ENCODE assay signal across 9 cellular contexts in genomic region chr18:23502516-23503037, GRCh38. TPM values are rescaled to one million over a fixed set of nuclear protein-coding genes. Genes with fewer than 3 reads are reported as not detected.
DNase-seq lines count a peak whose midpoint lies in the region; ATAC-seq, FAIRE-seq and TF ChIP-seq lines count a peak whose summit lies in the region.
"Had no signal": no experiment of that assay in that cellular context is flagged by ENCODE, and none has a peak within 500 bp of the region (broad histone marks: within the 10 kb centered on the region; RNA-seq: fewer than 3 reads in every experiment).

No MANE protein-coding gene starts in this region.

- peaks cover 12% of the 10 kb centered on the region for H3K27me3 Mint-ChIP-seq in GM23338 (ENCODE audit: insufficient read depth, low read depth, poor library complexity)

- FAIRE-seq in RCC 7860 (lab: Jason Lieb, UNC), result no peak
- FAIRE-seq: islet of Langerhans had no signal

- H3K4me1 Mint-ChIP-seq in GM23338, result peaks cover 11% of the 10 kb centered on the region

- 0 out of 2 replicates have a peak, but pooled peaks cover 6% of the 10 kb centered on the region for H3F3A ChIP-seq in GM23338 (replicated peaks; ENCODE audit: low read depth)

- no peaks in the 10 kb centered on the region for H3K9me3 ChIP-seq in RWPE2 (ENCODE audit: severe bottlenecking)

- H3K4me1 ChIP-seq in GM23338 (ENCODE audit: insufficient read depth) (peaks cover 14% of the 10 kb centered on the region), RWPE2 (ENCODE audit: insufficient read depth, poor library complexity, severe bottlenecking) (peaks cover 10% of the 10 kb centered on the region)

- H3K4me3 ChIP-seq in GM23338, result peak overlapping the region; percentile 92
- H3K4me3 ChIP-seq in RWPE2 (ENCODE audit: severe bottlenecking), result peak overlapping the region; percentile 81
- H3K4me3 ChIP-seq in fibroblast of mammary gland (ENCODE audit: control insufficient read depth, low read depth, low read length), result peak overlapping the region; percentile 71
- H3K4me3 ChIP-seq in retinal pigment epithelial cell (ENCODE audit: low read length), result peak overlapping the region; percentile 74

- TF ChIP-seq CTCF in GM23338 (conservative IDR thresholded peaks at IDR 0.05; ENCODE audit: low read depth in 2 of 2), result no peak
- no peak for TF ChIP-seq CTCF in RWPE2 (IDR thresholded peaks at IDR 0.05; ENCODE audit: poor library complexity, severe bottlenecking)
- no peak for TF ChIP-seq CTCF in fibroblast of mammary gland (conservative IDR thresholded peaks at IDR 0.05; ENCODE audit: control insufficient read depth, insufficient read depth, low read depth, low read length)
- TF ChIP-seq CTCF in retinal pigment epithelial cell (conservative IDR thresholded peaks at IDR 0.05; ENCODE audit: low read depth, low read length), result no peak

- peaks cover 27% of the 10 kb centered on the region for H3K79me2 ChIP-seq in GM23338 (replicated peaks; ENCODE audit: insufficient read depth)

- peaks cover 26% of the 10 kb centered on the region for H3K27me3 ChIP-seq in GM23338 (ENCODE audit: insufficient read depth)
- H3K27me3 ChIP-seq in RWPE2 (ENCODE audit: insufficient read depth, poor library complexity, severe bottlenecking), result no peaks in the 10 kb centered on the region

- H3K27ac ChIP-seq in GM23338 (ENCODE audit: low read depth) (no peak overlapping the region), RWPE2 (ENCODE audit: poor library complexity, severe bottlenecking) (peak overlapping the region; percentile 39)

- peak overlapping the region; percentile 74 for H3K4me3 Mint-ChIP-seq in GM23338

- peak overlapping the region; percentile 64 for H2AFZ ChIP-seq in GM23338

- H3K9me2 ChIP-seq in GM23338 (ENCODE audit: insufficient read depth), result no peaks in the 10 kb centered on the region

- ATAC-seq in GM23338, result no peak
- no peak for ATAC-seq in RWPE2 (ENCODE audit: low read depth)
- ATAC-seq in GM19324 (IDR thresholded peaks at IDR 0.05; ENCODE audit: low FRiP score, unreplicated experiment), result no peak
- no peak for ATAC-seq in HG02610 (IDR thresholded peaks at IDR 0.05; ENCODE audit: unreplicated experiment)

- H3K4me2 ChIP-seq in GM23338, result peak overlapping the region; percentile 93

- H3K27ac Mint-ChIP-seq in GM23338, result peak overlapping the region; percentile 61; the same call in 1 of the 2 replicates

- peaks cover 20% of the 10 kb centered on the region; the same call in 1 of the 2 replicates for H4K20me1 ChIP-seq in GM23338 (replicated peaks; ENCODE audit: insufficient read depth)

- no peaks in the 10 kb centered on the region for H3K9me3 Mint-ChIP-seq in GM23338

- no peak for DNase-seq in GM23338 (ENCODE audit: low spot score)
- no peak for DNase-seq in RWPE2 (ENCODE audit: low spot score)
- no peak for DNase-seq in fibroblast of mammary gland (ENCODE audit: low read depth)
- DNase-seq in retinal pigment epithelial cell (ENCODE audit: low read depth), result no peak
- no peak for DNase-seq in stimulated activated CD4-positive, alpha-beta T cell treated with anti-CD3 and anti-CD28 coated beads, Interleukin-1b, Interleukin-23, amount 100 ng/mL, for 48 hours
- DNase-seq in RCC 7860 (ENCODE audit: low spot score), result no peak

- H3K36me3 ChIP-seq in GM23338 (ENCODE audit: insufficient read depth) (peaks cover 9% of the 10 kb centered on the region; the same call in 1 of the 2 replicates), RWPE2 (ENCODE audit: low read depth) (peaks cover 21% of the 10 kb centered on the region)

- peaks cover 4% of the 10 kb centered on the region; the same call in 1 of the 3 replicates for H3K36me3 Mint-ChIP-seq in GM23338 (ENCODE audit: low read depth)

TF ChIP-seq in GM23338, 12 proteins besides CTCF, POLR2A, EP300 and RAD21 (continues in another document):
- no peak for TF ChIP-seq ZNF462 (CRISPR knock-in tag; IDR thresholded peaks at IDR 0.05)
- no peak for TF ChIP-seq EZH2phosphoT487 (IDR thresholded peaks at IDR 0.05; ENCODE audit: unreplicated experiment)
- no peak for TF ChIP-seq STAT1 (IDR thresholded peaks at IDR 0.05; ENCODE audit: unreplicated experiment)
- TF ChIP-seq EZH2 (IDR thresholded peaks at IDR 0.05; ENCODE audit: low read depth, unreplicated experiment), result no peak
- TF ChIP-seq CREB1 (CRISPR knock-in tag; IDR thresholded peaks at IDR 0.05; ENCODE audit: low read depth), result no peak
- TF ChIP-seq ETS1 (IDR thresholded peaks at IDR 0.05), result no peak
- TF ChIP-seq JUNB (IDR thresholded peaks at IDR 0.05; ENCODE audit: unreplicated experiment), result no peak
- TF ChIP-seq ZNF114 (CRISPR knock-in tag; IDR thresholded peaks at IDR 0.05), result no peak
- no peak for TF ChIP-seq NANOG (IDR thresholded peaks at IDR 0.05; ENCODE audit: borderline replicate concordance)

RNA-seq across cellular contexts. Expression of gene RMC1, which starts 0.7 kb away (rescaled TPM):
- 18.9 and 23.3 TPM in 2 replicates for total RNA-seq in GM23338 (2014; rRNA removed; shearing (Covaris generic))
- 23.6 and 24.6 TPM in 2 replicates for polyA plus RNA-seq in GM23338 (2016; fragmentation: Nextera tagmentation; extraction: Ambion mirVana)

RNA-seq across cellular contexts. Expression of gene RIOK3, which starts 49.5 kb away (rescaled TPM):
- total RNA-seq in GM23338 (2014; rRNA removed; shearing (Covaris generic)), result 22.1 and 23.7 TPM in 2 replicates
- 20.8 and 22.7 TPM in 2 replicates for polyA plus RNA-seq in GM23338 (2016; fragmentation: Nextera tagmentation; extraction: Ambion mirVana)
